ENCODE assay signal across 29 cellular contexts in the genomic region with DNA sequence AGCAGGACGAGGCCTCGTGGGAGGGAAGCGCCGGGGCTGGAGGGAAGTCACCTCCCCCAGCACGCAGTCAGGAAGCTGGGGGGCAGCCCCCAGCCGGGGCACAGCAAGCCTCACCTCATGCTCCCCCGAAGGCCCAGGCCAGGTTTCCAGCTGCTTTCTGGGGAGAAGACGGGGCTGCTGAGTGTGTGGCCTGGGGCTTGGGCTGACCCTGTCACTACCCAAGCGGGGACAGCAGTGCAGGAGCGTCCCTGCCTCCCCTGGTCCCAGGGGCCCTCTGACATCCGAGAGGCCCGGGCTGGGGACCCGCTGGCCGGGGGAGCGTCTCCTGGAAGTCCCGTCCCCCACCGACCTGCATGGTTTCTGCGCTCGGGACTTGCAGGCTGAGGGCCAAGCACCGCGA. TPM values are rescaled to one million over a fixed set of nuclear protein-coding genes. Genes with fewer than 3 reads are reported as not detected.
"Had no signal": no experiment of that assay in that cellular context is flagged by ENCODE, and none has a peak within 500 bp of the region (broad histone marks: within the 10 kb centered on the region; RNA-seq: fewer than 3 reads in every experiment).

No MANE protein-coding gene starts in this region.

- H3K9me3 ChIP-seq: MG63, SJCRH30 had no signal

- H3K4me1 Mint-ChIP-seq: activated CD8-positive, alpha-beta memory T cell treated with anti-CD3 and anti-CD28 coated beads, Interleukin-2, amount 10 ng/mL, durations not matched to agents 7 days and 5 days; activated T-helper 17 cell treated with anti-CD3 and anti-CD28 coated beads, Interleukin-2, amount 50 U/mL, for 72 hours; WTC11 had no signal

- ATAC-seq: activated CD8-positive, alpha-beta memory T cell treated with anti-CD3 and anti-CD28 coated beads, Interleukin-2, amount 10 ng/mL, durations not matched to agents 7 days and 5 days; activated T-cell treated with anti-CD3 and anti-CD28 coated beads, Interleukin-2, amount 50 U/mL, for 4 hours; activated T-helper 17 cell treated with anti-CD3 and anti-CD28 coated beads, Interleukin-2, amount 50 U/mL, for 72 hours; Panc1; WTC11 had no signal

- H3K4me1 ChIP-seq: SJCRH30 had no signal

- H3K4me3 ChIP-seq: cardiac muscle cell, MG63, SJCRH30 had no signal

- H3K36me3 Mint-ChIP-seq: activated CD8-positive, alpha-beta memory T cell treated with anti-CD3 and anti-CD28 coated beads, Interleukin-2, amount 10 ng/mL, durations not matched to agents 7 days and 5 days; activated naive CD8-positive, alpha-beta T cell had no signal

- H3K36me3 ChIP-seq: brain microvascular endothelial cell, cardiac muscle cell, MG63, SJCRH30 had no signal

- H3K9me3 Mint-ChIP-seq: activated naive CD4-positive, alpha-beta T cell treated with anti-CD3 and anti-CD28 coated beads for 36 hours; activated T-helper 17 cell treated with anti-CD3 and anti-CD28 coated beads, Interleukin-2, amount 50 U/mL, for 72 hours; T-helper 1 cell treated with Interleukin-12 subunit alpha and Interleukin-12 subunit beta and Interleukin-4 antibody, amounts not matched to agents 30 μg/mL and 1 μg/mL, for 36 hours had no signal

- H3K27me3 ChIP-seq: brain microvascular endothelial cell, cardiac muscle cell, MG63, SJCRH30 had no signal

- H3K27ac ChIP-seq: brain microvascular endothelial cell, cardiac muscle cell, RWPE1, SJCRH30 had no signal

- H3K27me3 Mint-ChIP-seq: activated CD8-positive, alpha-beta memory T cell treated with anti-CD3 and anti-CD28 coated beads, Interleukin-2, amount 10 ng/mL, durations not matched to agents 7 days and 5 days; activated naive CD8-positive, alpha-beta T cell had no signal

- H3K4me3 Mint-ChIP-seq: activated CD8-positive, alpha-beta memory T cell treated with anti-CD3 and anti-CD28 coated beads, Interleukin-2, amount 10 ng/mL, durations not matched to agents 7 days and 5 days; activated naive CD4-positive, alpha-beta T cell treated with anti-CD3 and anti-CD28 coated beads for 36 hours; activated naive CD8-positive, alpha-beta T cell; activated T-cell treated with anti-CD3 and anti-CD28 coated beads, Interleukin-2, amount 50 U/mL, for 4 hours; activated T-helper 17 cell treated with anti-CD3 and anti-CD28 coated beads, Interleukin-2, amount 50 U/mL, for 72 hours; T-helper 1 cell treated with Interleukin-12 subunit alpha and Interleukin-12 subunit beta and Interleukin-4 antibody, amounts not matched to agents 30 μg/mL and 1 μg/mL, for 36 hours; WTC11 had no signal

- H3K27ac Mint-ChIP-seq: activated CD8-positive, alpha-beta memory T cell treated with anti-CD3 and anti-CD28 coated beads, Interleukin-2, amount 10 ng/mL, durations not matched to agents 7 days and 5 days; activated naive CD4-positive, alpha-beta T cell treated with anti-CD3 and anti-CD28 coated beads for 36 hours; activated naive CD8-positive, alpha-beta T cell; activated T-helper 17 cell treated with anti-CD3 and anti-CD28 coated beads, Interleukin-2, amount 50 U/mL, for 72 hours; T-helper 1 cell treated with Interleukin-12 subunit alpha and Interleukin-12 subunit beta and Interleukin-4 antibody, amounts not matched to agents 30 μg/mL and 1 μg/mL, for 36 hours; WTC11 had no signal

- DNase-seq: activated CD4-positive, alpha-beta T cell treated with anti-CD3 and anti-CD28 coated beads for 48 hours; activated CD4-positive, alpha-beta T cell treated with anti-CD3 and anti-CD28 coated beads, Interleukin-2, amount 50 U/mL, for 4 hours; activated CD4-positive, CD25-positive, alpha-beta regulatory T cell treated with anti-CD3 and anti-CD28 coated beads, Interleukin-2, amount 50 U/mL, for 72 hours; activated CD8-positive, alpha-beta memory T cell treated with anti-CD3 and anti-CD28 coated beads, Interleukin-2, amount 10 ng/mL, durations not matched to agents 7 days and 5 days; activated gamma-delta T cell; activated naive CD4-positive, alpha-beta T cell treated with anti-CD3 and anti-CD28 coated beads for 36 hours; activated T-cell treated with anti-CD3 and anti-CD28 coated beads, Interleukin-2, amount 50 U/mL, for 4 hours; amygdala; brain microvascular endothelial cell; MG63; MV-4-11; NCI-H1092 treated with DMSO at 0.1 percent for 48 hours; NCI-H1436; NCI-H1694 treated with DMSO at 0.1 percent for 48 hours; NCI-H2029 treated with DMSO at 0.1 percent for 48 hours; NCI-H510A treated with DMSO at 0.1 percent for 48 hours; NCI-H69; NK-92 treated with Interleukin-12 subunit alpha and Interleukin-12 subunit beta, amount 100 ng/mL, for 24 hours; OCI-M1; SJCRH30; T-helper 9 cell had no signal

RNA-seq across cellular contexts. Expression of a gene that starts 19.7 kb away (rescaled TPM):
- total RNA-seq: activated CD8-positive, alpha-beta memory T cell treated with anti-CD3 and anti-CD28 coated beads, Interleukin-2, amount 10 ng/mL, durations not matched to agents 7 days and 5 days; activated naive CD4-positive, alpha-beta T cell treated with anti-CD3 and anti-CD28 coated beads for 36 hours; activated T-cell treated with anti-CD3 and anti-CD28 coated beads, Interleukin-2, amount 50 U/mL, for 4 hours; activated T-helper 17 cell treated with anti-CD3 and anti-CD28 coated beads, Interleukin-2, amount 50 U/mL, for 72 hours; Right ventricle myocardium superior; SJCRH30 had no signal
